1 cellular context compared by ENCODE assay signal in the genomic region with DNA sequence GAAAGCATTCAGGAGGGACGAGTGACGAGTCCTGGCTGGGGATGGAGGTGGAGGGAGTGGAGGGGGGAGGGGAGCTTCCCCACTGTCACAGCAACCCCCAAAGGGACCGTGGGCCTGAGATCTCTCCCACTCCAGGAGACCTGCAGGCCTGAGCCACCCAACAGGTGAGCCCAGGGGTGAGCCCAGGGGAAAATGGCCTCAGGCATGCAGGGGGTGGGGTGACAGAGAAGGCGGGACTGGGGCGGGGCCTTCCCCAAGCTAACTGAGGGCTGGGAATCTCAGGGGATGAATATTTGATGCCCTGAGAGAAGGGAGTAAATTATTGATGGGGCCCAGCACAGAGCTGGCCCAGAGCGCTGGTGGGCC.
TF ChIP-seq lines count a peak whose summit lies in the region.

No MANE protein-coding gene starts in this region.

TF ChIP-seq in H1, 55 proteins besides CTCF, POLR2A, EP300 and RAD21:
- TF ChIP-seq FOSL1 (IDR thresholded peaks at IDR 0.05; ENCODE audit: insufficient read depth, low read depth, low read length), result no peak
- TF ChIP-seq BACH1 (IDR thresholded peaks at IDR 0.05; ENCODE audit: low read length), result no peak
- TF ChIP-seq PHF8 (conservative IDR thresholded peaks at IDR 0.05; ENCODE audit: low read depth, low read length), result no peak
- TF ChIP-seq BCL11A (IDR thresholded peaks at IDR 0.05; ENCODE audit: low read depth in 2 of 2, low read length in 2 of 2), result no peak
- TF ChIP-seq RFX5 (IDR thresholded peaks at IDR 0.05; ENCODE audit: borderline replicate concordance, low read depth, low read length), result no peak
- TF ChIP-seq YY1 (IDR thresholded peaks at IDR 0.05; ENCODE audit: low read depth, low read length), result no peak
- TF ChIP-seq CREB1 (IDR thresholded peaks at IDR 0.05), result no peak
